1 cellular context compared by ENCODE assay signal in the genomic region with DNA sequence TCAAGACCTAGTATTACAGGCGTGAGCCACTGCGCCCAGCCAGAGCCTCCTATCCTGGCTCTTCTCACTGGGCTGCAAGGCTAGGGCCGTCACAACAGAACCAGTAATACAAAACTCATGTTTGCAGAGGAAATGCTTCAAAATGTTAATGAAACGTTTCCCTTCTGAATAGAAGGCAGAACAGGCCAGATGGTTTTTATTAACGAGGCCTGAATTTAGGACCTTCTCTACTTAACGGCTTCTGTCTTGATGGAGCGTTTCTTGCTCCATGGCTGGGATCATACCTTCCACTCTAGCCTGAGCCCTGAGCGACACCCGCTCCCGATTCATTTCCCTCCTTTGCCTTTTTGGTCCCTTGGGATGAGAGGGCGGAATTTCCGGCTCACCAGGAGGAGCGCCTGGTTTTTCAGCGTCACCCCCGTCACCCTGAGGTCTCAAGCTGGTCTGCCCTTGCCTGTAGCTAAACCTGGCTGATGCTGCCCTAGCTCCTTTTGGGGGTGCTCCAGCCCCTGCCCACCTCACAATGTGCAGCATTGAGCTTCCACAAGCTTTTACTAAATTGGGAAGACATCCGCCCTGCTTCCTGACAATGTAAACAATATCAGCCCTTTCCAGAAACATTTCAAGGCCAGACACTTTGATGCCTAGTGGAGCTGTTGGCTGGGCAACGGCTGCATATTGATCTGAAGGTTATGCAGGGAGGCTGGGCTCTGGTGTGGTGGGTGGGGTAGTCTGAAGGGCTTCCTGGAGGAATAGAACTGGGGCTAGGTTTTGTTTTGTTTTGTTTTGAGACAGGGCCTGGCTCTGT.
TF ChIP-seq lines count a peak whose summit lies in the region.

No MANE protein-coding gene starts in this region.

TF ChIP-seq in HepG2, 621 proteins besides CTCF, POLR2A, EP300 and RAD21 (continued from another document):
- TF ChIP-seq, protein P1, sequence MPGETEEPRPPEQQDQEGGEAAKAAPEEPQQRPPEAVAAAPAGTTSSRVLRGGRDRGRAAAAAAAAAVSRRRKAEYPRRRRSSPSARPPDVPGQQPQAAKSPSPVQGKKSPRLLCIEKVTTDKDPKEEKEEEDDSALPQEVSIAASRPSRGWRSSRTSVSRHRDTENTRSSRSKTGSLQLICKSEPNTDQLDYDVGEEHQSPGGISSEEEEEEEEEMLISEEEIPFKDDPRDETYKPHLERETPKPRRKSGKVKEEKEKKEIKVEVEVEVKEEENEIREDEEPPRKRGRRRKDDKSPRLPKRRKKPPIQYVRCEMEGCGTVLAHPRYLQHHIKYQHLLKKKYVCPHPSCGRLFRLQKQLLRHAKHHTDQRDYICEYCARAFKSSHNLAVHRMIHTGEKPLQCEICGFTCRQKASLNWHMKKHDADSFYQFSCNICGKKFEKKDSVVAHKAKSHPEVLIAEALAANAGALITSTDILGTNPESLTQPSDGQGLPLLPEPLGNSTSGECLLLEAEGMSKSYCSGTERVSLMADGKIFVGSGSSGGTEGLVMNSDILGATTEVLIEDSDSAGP (CRISPR knock-in tag; IDR thresholded peaks at IDR 0.05; ENCODE audit: borderline replicate concordance): no peak
- TF ChIP-seq SKI (IDR thresholded peaks at IDR 0.05; ENCODE audit: partially characterized antibody) (peak; percentile 94), ZNF546 (CRISPR knock-in tag; conservative IDR thresholded peaks at IDR 0.05) (no peak), PRMT3 (CRISPR knock-in tag; IDR thresholded peaks at IDR 0.05; ENCODE audit: borderline replicate concordance, low read depth) (no peak), ZNF276 (CRISPR knock-in tag; IDR thresholded peaks at IDR 0.05; ENCODE audit: low read depth) (no peak), ZNF816 (CRISPR knock-in tag; IDR thresholded peaks at IDR 0.05; ENCODE audit: borderline replicate concordance) (no peak), ATF3 (CRISPR knock-in tag; IDR thresholded peaks at IDR 0.05) (no peak), ZNF329 (CRISPR knock-in tag; IDR thresholded peaks at IDR 0.05; ENCODE audit: low read depth) (no peak), NFYB (CRISPR knock-in tag; IDR thresholded peaks at IDR 0.05) (no peak), TBX3 (IDR thresholded peaks at IDR 0.05; ENCODE audit: borderline replicate concordance) (no peak), BCL6 (CRISPR knock-in tag; IDR thresholded peaks at IDR 0.05) (peak; percentile 92), SPEN (CRISPR knock-in tag; IDR thresholded peaks at IDR 0.05; ENCODE audit: low read depth) (no peak; the same call in 1 of the 2 replicates), ZBTB21 (CRISPR knock-in tag; IDR thresholded peaks at IDR 0.05) (no peak), ZNF83 (CRISPR knock-in tag; IDR thresholded peaks at IDR 0.05; ENCODE audit: borderline replicate concordance) (no peak), ZMYM4 (CRISPR knock-in tag; IDR thresholded peaks at IDR 0.05) (peak; percentile 63)
